Comparison of ENCODE assay signal across 15 cellular contexts in genomic region chr11:67406420-67406968, GRCh38. TPM values are rescaled to one million over a fixed set of nuclear protein-coding genes. Genes with fewer than 3 reads are reported as not detected.
DNase-seq lines count a peak whose midpoint lies in the region; ATAC-seq, FAIRE-seq and TF ChIP-seq lines count a peak whose summit lies in the region.
"Had no signal": no experiment of that assay in that cellular context is flagged by ENCODE, and none has a peak within 500 bp of the region (broad histone marks: within the 10 kb centered on the region; RNA-seq: fewer than 3 reads in every experiment).

No MANE protein-coding gene starts in this region.

- POLR2A ChIA-PET in CD4-positive, alpha-beta T cell (lab: Charles Lee) = interaction anchor here (0.7 to 3.5 kb wide), 11 partner anchors 14 to 79 kb away, joined by 3 to 136 read pairs (median 9); partner anchors contain the start of genes AIP, PTPRCAP, RAD9A and RPS6KB2

- peak overlapping the region; percentile 84 for H3K27ac ChIP-seq in CD4-positive, alpha-beta T cell (ENCODE audit: low read depth, low read length)
- H3K27ac ChIP-seq: C4-2B had no signal

- no peak for ATAC-seq in CD4-positive, alpha-beta T cell (ENCODE audit: poor library complexity)
- ATAC-seq in natural killer cell = no peak
- no peak for ATAC-seq in GM19023 (IDR thresholded peaks at IDR 0.05; ENCODE audit: unreplicated experiment)
- no peak for ATAC-seq in GM21717 (IDR thresholded peaks at IDR 0.05; ENCODE audit: unreplicated experiment)

- H3K27ac Mint-ChIP-seq in CD4-positive, alpha-beta T cell = peak overlapping the region; percentile 98
- peak overlapping the region; percentile 97 for H3K27ac Mint-ChIP-seq in activated naive CD8-positive, alpha-beta T cell
- H3K27ac Mint-ChIP-seq in natural killer cell = peak overlapping the region; percentile 86 to 96
- H3K27ac Mint-ChIP-seq: progenitor cell of endocrine pancreas had no signal

- H3K36me3 Mint-ChIP-seq in CD4-positive, alpha-beta T cell (ENCODE audit: low read depth) = peaks cover 54% of the 10 kb centered on the region
- no peaks in the 10 kb centered on the region for H3K36me3 Mint-ChIP-seq in activated naive CD8-positive, alpha-beta T cell
- H3K36me3 Mint-ChIP-seq in natural killer cell = no peaks in the 10 kb centered on the region

- H3K27me3 ChIP-seq in CD4-positive, alpha-beta T cell (ENCODE audit: control insufficient read depth, insufficient read depth, low read length) = no peaks in the 10 kb centered on the region

- H3K4me3 Mint-ChIP-seq in CD4-positive, alpha-beta T cell = peak overlapping the region; percentile 88
- H3K4me3 Mint-ChIP-seq in activated naive CD8-positive, alpha-beta T cell = peak overlapping the region; percentile 95
- peak overlapping the region; percentile 94 for H3K4me3 Mint-ChIP-seq in natural killer cell

- intact Hi-C loops in CD4-positive, alpha-beta T cell (cut with DNase I, micrococcal nuclease) = loop anchor here in 1 of 2 experiments (2.0 kb wide), 1 partner anchor 28 kb away; no protein-coding TSS in a partner anchor
- intact Hi-C loops in natural killer cell (cut with micrococcal nuclease) = no loop called here

- no peak for DNase-seq in CD4-positive, alpha-beta T cell
- DNase-seq in HTR-8/SVneo (ENCODE audit: insufficient read length, low spot score) (no peak), natural killer cell (no peak), DMS153 treated with DMSO at 0.1 percent for 48 hours (lab: John Stamatoyannopoulos, UW; ENCODE audit: unreplicated experiment) (no peak)
- DNase-seq: activated CD4-positive, alpha-beta T cell treated with anti-CD3 and anti-CD28 coated beads for 1 hour; cerebellar nuclear complex; erythroblast; islet precursor cell; NCI-H446 treated with DMSO at 0.1 percent for 48 hours had no signal

- no peaks in the 10 kb centered on the region for H3K27me3 Mint-ChIP-seq in CD4-positive, alpha-beta T cell
- H3K27me3 Mint-ChIP-seq in activated naive CD8-positive, alpha-beta T cell = no peaks in the 10 kb centered on the region
- no peaks in the 10 kb centered on the region for H3K27me3 Mint-ChIP-seq in natural killer cell (ENCODE audit: low read depth in 2 of 2)

- CTCF ChIA-PET in CD4-positive, alpha-beta T cell (lab: Charles Lee) = interaction anchor here (0.6 to 1.9 kb wide), 11 partner anchors 10 to 79 kb away, joined by 3 to 8 read pairs (median 4); partner anchors contain the start of genes AIP, POLD4 and RAD9A

- H3K9me3 Mint-ChIP-seq in CD4-positive, alpha-beta T cell = no peaks in the 10 kb centered on the region
- no peaks in the 10 kb centered on the region for H3K9me3 Mint-ChIP-seq in activated naive CD8-positive, alpha-beta T cell (ENCODE audit: low read depth)
- no peaks in the 10 kb centered on the region for H3K9me3 Mint-ChIP-seq in natural killer cell

- no peak for TF ChIP-seq CTCF in CD4-positive, alpha-beta T cell (IDR thresholded peaks at IDR 0.05)
- TF ChIP-seq CTCF in natural killer cell (IDR thresholded peaks at IDR 0.05) = no peak

- H3K4me1 Mint-ChIP-seq in CD4-positive, alpha-beta T cell (ENCODE audit: low read depth) = peaks cover 80% of the 10 kb centered on the region
- peaks cover 67% of the 10 kb centered on the region for H3K4me1 Mint-ChIP-seq in activated naive CD8-positive, alpha-beta T cell (ENCODE audit: low read depth)
- H3K4me1 Mint-ChIP-seq in natural killer cell = peaks cover 55 to 81% of the 10 kb centered on the region in 2 donors

- no peaks in the 10 kb centered on the region for H3K9me3 ChIP-seq in CD4-positive, alpha-beta T cell (ENCODE audit: control insufficient read depth, low read length)
- H3K9me3 ChIP-seq: mucosa of descending colon had no signal

- FAIRE-seq in HTR-8/SVneo (lab: Jason Lieb, UNC) = peak; percentile 77

RNA-seq across cellular contexts. Expression of gene TBC1D10C, which starts 2.6 kb away (rescaled TPM):
- total RNA-seq in CD4-positive, alpha-beta T cell = 100 to 1,000 TPM; 205 to 212 TPM
- 100 to 1,000 TPM; 314 to 359 (median 342) TPM for total RNA-seq in natural killer cell

RNA-seq across cellular contexts. Expression of gene PPP1CA, which starts 4.8 kb away (rescaled TPM):
- total RNA-seq in CD4-positive, alpha-beta T cell = 10 to 100 TPM; 42.0 to 45.5 TPM
- total RNA-seq in natural killer cell = 100 to 1,000 TPM; 222 to 245 (median 233) TPM

RNA-seq across cellular contexts. Expression of gene CARNS1, which starts 9.0 kb away (rescaled TPM):
- total RNA-seq in CD4-positive, alpha-beta T cell = 1 to 10 TPM; 9.9 to 10.0 TPM
- total RNA-seq in natural killer cell = 10 to 100 TPM; 25.0 to 29.0 (median 25.0) TPM

RNA-seq across cellular contexts. Expression of gene RAD9A, which starts 14.7 kb away (rescaled TPM):
- total RNA-seq in CD4-positive, alpha-beta T cell = 10 to 100 TPM; 19.3 to 20.3 TPM
- total RNA-seq in natural killer cell = 10 to 100 TPM; 30.2 to 47.1 (median 37.3) TPM

RNA-seq across cellular contexts. Expression of gene RPS6KB2, which starts 21.8 kb away (rescaled TPM):
- total RNA-seq in CD4-positive, alpha-beta T cell = 10 to 100 TPM; 69.3 to 72.0 TPM
- total RNA-seq in natural killer cell = 10 to 100 TPM; 81.0 to 89.6 (median 84.6) TPM

Comparison
In these comparisons a context has a peak if more than half of its experiments do, and no peak if none do; other contexts are left out.
1. RNA of gene PPP1CA, which starts 4.8 kb away (total RNA-seq): 222 to 245 TPM in natural killer cell; 42.0 to 45.5 TPM in CD4-positive, alpha-beta T cell; every median in the first group is over 4 times any median in the second.
2. Peak in every context shown above with its lines, with median percentiles within 50 percentile points of each other: H3K27ac Mint-ChIP-seq and H3K4me3 Mint-ChIP-seq.